ENCODE assay signal across 1 cellular context in the genomic region with DNA sequence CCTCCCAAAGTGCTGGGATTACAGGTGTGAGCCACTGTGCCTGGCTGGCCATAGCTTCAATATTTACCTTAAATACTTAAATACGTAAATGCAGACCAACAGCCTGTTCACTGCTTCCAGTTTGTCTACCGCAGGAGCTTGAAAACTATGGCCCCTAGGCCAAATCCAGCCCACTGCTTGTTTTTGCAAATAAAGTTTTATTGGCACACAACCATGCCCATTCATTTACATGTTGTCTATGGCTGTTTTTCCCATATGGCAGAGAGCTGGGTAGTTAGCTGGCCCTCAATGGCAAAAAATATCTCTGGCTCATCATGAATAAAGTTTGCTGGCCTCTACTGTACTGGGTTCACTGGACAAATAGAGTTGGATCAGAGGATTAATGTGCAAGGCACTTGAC.
TF ChIP-seq lines count a peak whose summit lies in the region.

No MANE protein-coding gene starts in this region.

TF ChIP-seq in HepG2, 621 proteins besides CTCF, POLR2A, EP300 and RAD21:
- TF ChIP-seq ARNT2 (CRISPR knock-in tag; IDR thresholded peaks at IDR 0.05; ENCODE audit: low read depth) = no peak
- TF ChIP-seq, protein P1, sequence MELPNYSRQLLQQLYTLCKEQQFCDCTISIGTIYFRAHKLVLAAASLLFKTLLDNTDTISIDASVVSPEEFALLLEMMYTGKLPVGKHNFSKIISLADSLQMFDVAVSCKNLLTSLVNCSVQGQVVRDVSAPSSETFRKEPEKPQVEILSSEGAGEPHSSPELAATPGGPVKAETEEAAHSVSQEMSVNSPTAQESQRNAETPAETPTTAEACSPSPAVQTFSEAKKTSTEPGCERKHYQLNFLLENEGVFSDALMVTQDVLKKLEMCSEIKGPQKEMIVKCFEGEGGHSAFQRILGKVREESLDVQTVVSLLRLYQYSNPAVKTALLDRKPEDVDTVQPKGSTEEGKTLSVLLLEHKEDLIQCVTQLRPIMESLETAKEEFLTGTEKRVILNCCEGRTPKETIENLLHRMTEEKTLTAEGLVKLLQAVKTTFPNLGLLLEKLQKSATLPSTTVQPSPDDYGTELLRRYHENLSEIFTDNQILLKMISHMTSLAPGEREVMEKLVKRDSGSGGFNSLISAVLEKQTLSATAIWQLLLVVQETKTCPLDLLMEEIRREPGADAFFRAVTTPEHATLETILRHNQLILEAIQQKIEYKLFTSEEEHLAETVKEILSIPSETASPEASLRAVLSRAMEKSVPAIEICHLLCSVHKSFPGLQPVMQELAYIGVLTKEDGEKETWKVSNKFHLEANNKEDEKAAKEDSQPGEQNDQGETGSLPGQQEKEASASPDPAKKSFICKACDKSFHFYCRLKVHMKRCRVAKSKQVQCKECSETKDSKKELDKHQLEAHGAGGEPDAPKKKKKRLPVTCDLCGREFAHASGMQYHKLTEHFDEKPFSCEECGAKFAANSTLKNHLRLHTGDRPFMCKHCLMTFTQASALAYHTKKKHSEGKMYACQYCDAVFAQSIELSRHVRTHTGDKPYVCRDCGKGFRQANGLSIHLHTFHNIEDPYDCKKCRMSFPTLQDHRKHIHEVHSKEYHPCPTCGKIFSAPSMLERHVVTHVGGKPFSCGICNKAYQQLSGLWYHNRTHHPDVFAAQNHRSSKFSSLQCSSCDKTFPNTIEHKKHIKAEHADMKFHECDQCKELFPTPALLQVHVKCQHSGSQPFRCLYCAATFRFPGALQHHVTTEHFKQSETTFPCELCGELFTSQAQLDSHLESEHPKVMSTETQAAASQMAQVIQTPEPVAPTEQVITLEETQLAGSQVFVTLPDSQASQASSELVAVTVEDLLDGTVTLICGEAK (IDR thresholded peaks at IDR 0.05) = peak; percentile 51
- TF ChIP-seq, protein P1 (CRISPR knock-in tag; IDR thresholded peaks at IDR 0.05) = peak; percentile 97
